In genomic region chr5:131285637-131286399, GRCh38 we compare ENCODE assay signal across 14 cellular contexts. TPM values are rescaled to one million over a fixed set of nuclear protein-coding genes. Genes with fewer than 3 reads are reported as not detected.
DNase-seq lines count a peak whose midpoint lies in the region; ATAC-seq lines count a peak whose summit lies in the region.
"Had no signal": no experiment of that assay in that cellular context is flagged by ENCODE, and none has a peak within 500 bp of the region (broad histone marks: within the 10 kb centered on the region; RNA-seq: fewer than 3 reads in every experiment).

No MANE protein-coding gene starts in this region.

- no peaks in the 10 kb centered on the region for H3K27me3 Mint-ChIP-seq in CD4-positive, alpha-beta memory T cell
- no peaks in the 10 kb centered on the region for H3K27me3 Mint-ChIP-seq in central memory CD8-positive, alpha-beta T cell

- no peak overlapping the region for H3K4me3 ChIP-seq in CD4-positive, alpha-beta memory T cell (ENCODE audit: low read length in 2 of 2)
- H3K4me3 ChIP-seq: thoracic aorta had no signal

- H3K27ac ChIP-seq in CD4-positive, alpha-beta memory T cell (ENCODE audit: low read depth, low read length): peak overlapping the region; percentile 6
- no peak overlapping the region for H3K27ac ChIP-seq in caudate nucleus (ENCODE audit: low read depth, low read length)
- H3K27ac ChIP-seq: C4-2B, thoracic aorta had no signal

- CTCF ChIA-PET in CD4-positive, alpha-beta memory T cell (lab: Charles Lee; ENCODE audit: partially characterized antibody): interaction anchor here (0.7 to 3.6 kb wide), 9 partner anchors 8 to 100 kb away, joined by 3 to 26 read pairs (median 5); no protein-coding TSS in a partner anchor

- H3K4me3 Mint-ChIP-seq in CD4-positive, alpha-beta memory T cell: peak overlapping the region; percentile 6 to 78 (median 37)
- H3K4me3 Mint-ChIP-seq in central memory CD8-positive, alpha-beta T cell: peak overlapping the region; percentile 12

- peaks cover 0 to 3% (median 0%) of the 10 kb centered on the region in 8 donors for H3K9me3 Mint-ChIP-seq in CD4-positive, alpha-beta memory T cell
- no peaks in the 10 kb centered on the region for H3K9me3 Mint-ChIP-seq in central memory CD8-positive, alpha-beta T cell

- no peaks in the 10 kb centered on the region for H3K27me3 ChIP-seq in CD4-positive, alpha-beta memory T cell (ENCODE audit: insufficient read depth, low read length)

- H3K27ac Mint-ChIP-seq in CD4-positive, alpha-beta memory T cell: peak overlapping the region; percentile 43 to 92 (median 81)
- peak overlapping the region; percentile 80 for H3K27ac Mint-ChIP-seq in central memory CD8-positive, alpha-beta T cell (ENCODE audit: low read depth)

- no peaks in the 10 kb centered on the region for H3K9me3 ChIP-seq in CD4-positive, alpha-beta memory T cell (ENCODE audit: control insufficient read depth in 1 of 2, low read length in 2 of 2)
- H3K9me3 ChIP-seq: thoracic aorta had no signal

- peaks cover 14 to 53% of the 10 kb centered on the region in 2 donors for H3K36me3 Mint-ChIP-seq in CD4-positive, alpha-beta memory T cell
- H3K36me3 Mint-ChIP-seq in central memory CD8-positive, alpha-beta T cell (ENCODE audit: insufficient read depth): peaks cover 52% of the 10 kb centered on the region

- intact Hi-C loops in CD4-positive, alpha-beta memory T cell (cut with micrococcal nuclease): loop anchor here (5.0 kb wide), 1 partner anchor 36 kb away; no protein-coding TSS in a partner anchor

- ATAC-seq in GM18909 (IDR thresholded peaks at IDR 0.05; ENCODE audit: poor library complexity, unreplicated experiment) (peak; percentile 31), HG03442 (IDR thresholded peaks at IDR 0.05; ENCODE audit: unreplicated experiment) (peak; percentile 28), GM19395 (IDR thresholded peaks at IDR 0.05; ENCODE audit: unreplicated experiment) (no peak)
- no peak for ATAC-seq in central memory CD8-positive, alpha-beta T cell (replicated peaks; ENCODE audit: extremely low read depth, poor library complexity, severe bottlenecking)

- H3K36me3 ChIP-seq in CD4-positive, alpha-beta memory T cell (ENCODE audit: insufficient read depth, low read length): peaks cover 5% of the 10 kb centered on the region
- H3K36me3 ChIP-seq: thoracic aorta had no signal

- H3K4me1 Mint-ChIP-seq in CD4-positive, alpha-beta memory T cell: peaks cover 44 to 87% (median 68%) of the 10 kb centered on the region in 4 donors
- peaks cover 60% of the 10 kb centered on the region for H3K4me1 Mint-ChIP-seq in central memory CD8-positive, alpha-beta T cell

- DNase-seq in CD4-positive, alpha-beta memory T cell: no peak
- no peak for DNase-seq in central memory CD8-positive, alpha-beta T cell (ENCODE audit: low spot score in 2 of 2)
- DNase-seq in DMS53 treated with DMSO at 0.1 percent for 48 hours (lab: John Stamatoyannopoulos, UW; ENCODE audit: unreplicated experiment) (no peak), caudate nucleus (lab: John Stamatoyannopoulos, UW) (no peak), A172 (ENCODE audit: low spot score) (no peak)
- DNase-seq: effector CD4-positive, alpha-beta T cell; NCI-H345; posterior cingulate gyrus; stimulated activated CD4-positive, alpha-beta T cell treated with anti-CD3 and anti-CD28 coated beads, Interleukin-2, amount 100 ng/mL, for 48 hours had no signal

- POLR2A ChIA-PET in CD4-positive, alpha-beta memory T cell (lab: Charles Lee; ENCODE audit: partially characterized antibody): interaction anchor here (0.7 to 30.3 kb wide), 11 partner anchors 9 to 121 kb away, joined by 3 to 1078 read pairs (median 5); partner anchors contain the start of genes CDC42SE2 and HINT1

- H3K4me1 ChIP-seq in CD4-positive, alpha-beta memory T cell (ENCODE audit: insufficient read depth, low read length): peaks cover 87% of the 10 kb centered on the region

RNA-seq across cellular contexts. Expression of gene CDC42SE2, which starts 22.0 kb away (rescaled TPM):
- total RNA-seq in CD4-positive, alpha-beta memory T cell: 100 to 1,000 TPM; 298 to 316 TPM
- polyA plus RNA-seq in CD4-positive, alpha-beta memory T cell: 100 to 1,000 TPM; 414 to 773 TPM
- 49.6 and 52.3 TPM in 2 replicates for total RNA-seq in A172 (2014; rRNA removed; shearing (Covaris generic))

Comparison
In these comparisons a context has a peak if more than half of its experiments do, and no peak if none do; other contexts are left out.
1. ATAC-seq: peak in GM18909 (single experiment) and HG03442 (single experiment); none in central memory CD8-positive, alpha-beta T cell (single experiment) and GM19395 (single experiment).